1 cellular context compared by ENCODE assay signal in the genomic region with DNA sequence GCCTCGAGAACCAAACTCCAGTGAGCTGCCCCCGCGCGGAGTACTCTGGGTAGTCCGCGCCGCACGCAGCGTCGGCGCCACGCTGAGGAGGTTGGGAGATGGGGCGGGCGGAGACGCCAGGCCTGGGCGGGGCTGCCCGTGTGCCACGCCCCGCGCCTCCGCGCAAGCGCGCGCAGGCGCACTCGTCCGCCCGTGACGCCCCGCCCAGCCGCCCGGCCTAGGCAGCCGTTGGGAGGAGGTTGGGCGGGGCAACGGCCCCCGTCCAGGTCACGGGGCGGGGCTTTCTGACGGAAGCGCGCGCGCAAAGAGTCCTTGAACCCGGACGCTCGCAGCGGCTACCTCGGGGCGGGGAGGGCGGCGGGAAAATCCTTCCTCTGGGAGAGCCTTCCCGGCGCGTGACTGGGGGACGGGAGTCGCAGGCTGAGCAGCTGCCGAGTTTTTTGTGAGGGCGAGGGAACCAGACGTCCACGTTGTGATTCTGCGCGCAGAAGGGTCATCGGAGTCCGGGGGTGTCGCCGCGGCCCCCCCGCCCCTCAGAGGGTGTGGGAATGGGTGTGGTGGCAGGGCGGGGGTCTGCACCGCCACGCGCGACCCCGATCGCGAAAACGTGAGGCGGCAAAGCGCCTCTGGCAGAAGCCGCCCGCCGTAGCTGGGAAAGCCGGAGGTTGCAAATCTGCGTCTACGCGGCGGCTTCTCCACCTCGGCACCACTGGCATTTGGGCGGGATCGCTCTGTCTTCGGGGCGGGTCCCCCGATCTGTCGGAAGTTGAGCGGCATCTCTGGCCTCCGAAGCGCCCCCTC.
TF ChIP-seq lines count a peak whose summit lies in the region.

A gene with protein sequence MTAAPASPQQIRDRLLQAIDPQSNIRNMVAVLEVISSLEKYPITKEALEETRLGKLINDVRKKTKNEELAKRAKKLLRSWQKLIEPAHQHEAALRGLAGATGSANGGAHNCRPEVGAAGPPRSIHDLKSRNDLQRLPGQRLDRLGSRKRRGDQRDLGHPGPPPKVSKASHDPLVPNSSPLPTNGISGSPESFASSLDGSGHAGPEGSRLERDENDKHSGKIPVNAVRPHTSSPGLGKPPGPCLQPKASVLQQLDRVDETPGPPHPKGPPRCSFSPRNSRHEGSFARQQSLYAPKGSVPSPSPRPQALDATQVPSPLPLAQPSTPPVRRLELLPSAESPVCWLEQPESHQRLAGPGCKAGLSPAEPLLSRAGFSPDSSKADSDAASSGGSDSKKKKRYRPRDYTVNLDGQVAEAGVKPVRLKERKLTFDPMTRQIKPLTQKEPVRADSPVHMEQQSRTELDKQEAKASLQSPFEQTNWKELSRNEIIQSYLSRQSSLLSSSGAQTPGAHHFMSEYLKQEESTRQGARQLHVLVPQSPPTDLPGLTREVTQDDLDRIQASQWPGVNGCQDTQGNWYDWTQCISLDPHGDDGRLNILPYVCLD (minus strand): TSS at position 22 of the 801 bp plus-strand sequence. CDS start 261 bp downstream, outside the sequence.

TF ChIP-seq in K562, 482 proteins besides CTCF, POLR2A, EP300 and RAD21 (continued from another document and continues in another):
- TF ChIP-seq, protein P1, sequence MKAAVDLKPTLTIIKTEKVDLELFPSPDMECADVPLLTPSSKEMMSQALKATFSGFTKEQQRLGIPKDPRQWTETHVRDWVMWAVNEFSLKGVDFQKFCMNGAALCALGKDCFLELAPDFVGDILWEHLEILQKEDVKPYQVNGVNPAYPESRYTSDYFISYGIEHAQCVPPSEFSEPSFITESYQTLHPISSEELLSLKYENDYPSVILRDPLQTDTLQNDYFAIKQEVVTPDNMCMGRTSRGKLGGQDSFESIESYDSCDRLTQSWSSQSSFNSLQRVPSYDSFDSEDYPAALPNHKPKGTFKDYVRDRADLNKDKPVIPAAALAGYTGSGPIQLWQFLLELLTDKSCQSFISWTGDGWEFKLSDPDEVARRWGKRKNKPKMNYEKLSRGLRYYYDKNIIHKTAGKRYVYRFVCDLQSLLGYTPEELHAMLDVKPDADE (conservative IDR thresholded peaks at IDR 0.05; ENCODE audit: control insufficient read depth, low read depth, low read length): peak; percentile 67
- TF ChIP-seq XRCC5 (IDR thresholded peaks at IDR 0.05; ENCODE audit: low read depth, low read length): no peak
- peak; percentile 35; the same call in 1 of the 2 replicates for TF ChIP-seq ETV5 (CRISPR knock-in tag; IDR thresholded peaks at IDR 0.05; ENCODE audit: low read depth)
- TF ChIP-seq, protein P2, sequence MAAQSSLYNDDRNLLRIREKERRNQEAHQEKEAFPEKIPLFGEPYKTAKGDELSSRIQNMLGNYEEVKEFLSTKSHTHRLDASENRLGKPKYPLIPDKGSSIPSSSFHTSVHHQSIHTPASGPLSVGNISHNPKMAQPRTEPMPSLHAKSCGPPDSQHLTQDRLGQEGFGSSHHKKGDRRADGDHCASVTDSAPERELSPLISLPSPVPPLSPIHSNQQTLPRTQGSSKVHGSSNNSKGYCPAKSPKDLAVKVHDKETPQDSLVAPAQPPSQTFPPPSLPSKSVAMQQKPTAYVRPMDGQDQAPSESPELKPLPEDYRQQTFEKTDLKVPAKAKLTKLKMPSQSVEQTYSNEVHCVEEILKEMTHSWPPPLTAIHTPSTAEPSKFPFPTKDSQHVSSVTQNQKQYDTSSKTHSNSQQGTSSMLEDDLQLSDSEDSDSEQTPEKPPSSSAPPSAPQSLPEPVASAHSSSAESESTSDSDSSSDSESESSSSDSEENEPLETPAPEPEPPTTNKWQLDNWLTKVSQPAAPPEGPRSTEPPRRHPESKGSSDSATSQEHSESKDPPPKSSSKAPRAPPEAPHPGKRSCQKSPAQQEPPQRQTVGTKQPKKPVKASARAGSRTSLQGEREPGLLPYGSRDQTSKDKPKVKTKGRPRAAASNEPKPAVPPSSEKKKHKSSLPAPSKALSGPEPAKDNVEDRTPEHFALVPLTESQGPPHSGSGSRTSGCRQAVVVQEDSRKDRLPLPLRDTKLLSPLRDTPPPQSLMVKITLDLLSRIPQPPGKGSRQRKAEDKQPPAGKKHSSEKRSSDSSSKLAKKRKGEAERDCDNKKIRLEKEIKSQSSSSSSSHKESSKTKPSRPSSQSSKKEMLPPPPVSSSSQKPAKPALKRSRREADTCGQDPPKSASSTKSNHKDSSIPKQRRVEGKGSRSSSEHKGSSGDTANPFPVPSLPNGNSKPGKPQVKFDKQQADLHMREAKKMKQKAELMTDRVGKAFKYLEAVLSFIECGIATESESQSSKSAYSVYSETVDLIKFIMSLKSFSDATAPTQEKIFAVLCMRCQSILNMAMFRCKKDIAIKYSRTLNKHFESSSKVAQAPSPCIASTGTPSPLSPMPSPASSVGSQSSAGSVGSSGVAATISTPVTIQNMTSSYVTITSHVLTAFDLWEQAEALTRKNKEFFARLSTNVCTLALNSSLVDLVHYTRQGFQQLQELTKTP (IDR thresholded peaks at IDR 0.05; ENCODE audit: low read depth in 1 of 2, partially characterized antibody in 2 of 2): peak; percentile 34
- peak; percentile 83 for TF ChIP-seq CXXC5 (CRISPR knock-in tag; IDR thresholded peaks at IDR 0.05)
- no peak for TF ChIP-seq MYBL2 (IDR thresholded peaks at IDR 0.05; ENCODE audit: low read depth)
- no peak for TF ChIP-seq MYBL2 (CRISPR knock-in tag; IDR thresholded peaks at IDR 0.05; ENCODE audit: borderline replicate concordance)
- TF ChIP-seq, protein P3, sequence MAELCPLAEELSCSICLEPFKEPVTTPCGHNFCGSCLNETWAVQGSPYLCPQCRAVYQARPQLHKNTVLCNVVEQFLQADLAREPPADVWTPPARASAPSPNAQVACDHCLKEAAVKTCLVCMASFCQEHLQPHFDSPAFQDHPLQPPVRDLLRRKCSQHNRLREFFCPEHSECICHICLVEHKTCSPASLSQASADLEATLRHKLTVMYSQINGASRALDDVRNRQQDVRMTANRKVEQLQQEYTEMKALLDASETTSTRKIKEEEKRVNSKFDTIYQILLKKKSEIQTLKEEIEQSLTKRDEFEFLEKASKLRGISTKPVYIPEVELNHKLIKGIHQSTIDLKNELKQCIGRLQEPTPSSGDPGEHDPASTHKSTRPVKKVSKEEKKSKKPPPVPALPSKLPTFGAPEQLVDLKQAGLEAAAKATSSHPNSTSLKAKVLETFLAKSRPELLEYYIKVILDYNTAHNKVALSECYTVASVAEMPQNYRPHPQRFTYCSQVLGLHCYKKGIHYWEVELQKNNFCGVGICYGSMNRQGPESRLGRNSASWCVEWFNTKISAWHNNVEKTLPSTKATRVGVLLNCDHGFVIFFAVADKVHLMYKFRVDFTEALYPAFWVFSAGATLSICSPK (IDR thresholded peaks at IDR 0.05; ENCODE audit: borderline replicate concordance): no peak
- no peak for TF ChIP-seq MAFK (IDR thresholded peaks at IDR 0.05; ENCODE audit: low read length)
- no peak for TF ChIP-seq RFX1 (IDR thresholded peaks at IDR 0.05)
- TF ChIP-seq, protein P4, sequence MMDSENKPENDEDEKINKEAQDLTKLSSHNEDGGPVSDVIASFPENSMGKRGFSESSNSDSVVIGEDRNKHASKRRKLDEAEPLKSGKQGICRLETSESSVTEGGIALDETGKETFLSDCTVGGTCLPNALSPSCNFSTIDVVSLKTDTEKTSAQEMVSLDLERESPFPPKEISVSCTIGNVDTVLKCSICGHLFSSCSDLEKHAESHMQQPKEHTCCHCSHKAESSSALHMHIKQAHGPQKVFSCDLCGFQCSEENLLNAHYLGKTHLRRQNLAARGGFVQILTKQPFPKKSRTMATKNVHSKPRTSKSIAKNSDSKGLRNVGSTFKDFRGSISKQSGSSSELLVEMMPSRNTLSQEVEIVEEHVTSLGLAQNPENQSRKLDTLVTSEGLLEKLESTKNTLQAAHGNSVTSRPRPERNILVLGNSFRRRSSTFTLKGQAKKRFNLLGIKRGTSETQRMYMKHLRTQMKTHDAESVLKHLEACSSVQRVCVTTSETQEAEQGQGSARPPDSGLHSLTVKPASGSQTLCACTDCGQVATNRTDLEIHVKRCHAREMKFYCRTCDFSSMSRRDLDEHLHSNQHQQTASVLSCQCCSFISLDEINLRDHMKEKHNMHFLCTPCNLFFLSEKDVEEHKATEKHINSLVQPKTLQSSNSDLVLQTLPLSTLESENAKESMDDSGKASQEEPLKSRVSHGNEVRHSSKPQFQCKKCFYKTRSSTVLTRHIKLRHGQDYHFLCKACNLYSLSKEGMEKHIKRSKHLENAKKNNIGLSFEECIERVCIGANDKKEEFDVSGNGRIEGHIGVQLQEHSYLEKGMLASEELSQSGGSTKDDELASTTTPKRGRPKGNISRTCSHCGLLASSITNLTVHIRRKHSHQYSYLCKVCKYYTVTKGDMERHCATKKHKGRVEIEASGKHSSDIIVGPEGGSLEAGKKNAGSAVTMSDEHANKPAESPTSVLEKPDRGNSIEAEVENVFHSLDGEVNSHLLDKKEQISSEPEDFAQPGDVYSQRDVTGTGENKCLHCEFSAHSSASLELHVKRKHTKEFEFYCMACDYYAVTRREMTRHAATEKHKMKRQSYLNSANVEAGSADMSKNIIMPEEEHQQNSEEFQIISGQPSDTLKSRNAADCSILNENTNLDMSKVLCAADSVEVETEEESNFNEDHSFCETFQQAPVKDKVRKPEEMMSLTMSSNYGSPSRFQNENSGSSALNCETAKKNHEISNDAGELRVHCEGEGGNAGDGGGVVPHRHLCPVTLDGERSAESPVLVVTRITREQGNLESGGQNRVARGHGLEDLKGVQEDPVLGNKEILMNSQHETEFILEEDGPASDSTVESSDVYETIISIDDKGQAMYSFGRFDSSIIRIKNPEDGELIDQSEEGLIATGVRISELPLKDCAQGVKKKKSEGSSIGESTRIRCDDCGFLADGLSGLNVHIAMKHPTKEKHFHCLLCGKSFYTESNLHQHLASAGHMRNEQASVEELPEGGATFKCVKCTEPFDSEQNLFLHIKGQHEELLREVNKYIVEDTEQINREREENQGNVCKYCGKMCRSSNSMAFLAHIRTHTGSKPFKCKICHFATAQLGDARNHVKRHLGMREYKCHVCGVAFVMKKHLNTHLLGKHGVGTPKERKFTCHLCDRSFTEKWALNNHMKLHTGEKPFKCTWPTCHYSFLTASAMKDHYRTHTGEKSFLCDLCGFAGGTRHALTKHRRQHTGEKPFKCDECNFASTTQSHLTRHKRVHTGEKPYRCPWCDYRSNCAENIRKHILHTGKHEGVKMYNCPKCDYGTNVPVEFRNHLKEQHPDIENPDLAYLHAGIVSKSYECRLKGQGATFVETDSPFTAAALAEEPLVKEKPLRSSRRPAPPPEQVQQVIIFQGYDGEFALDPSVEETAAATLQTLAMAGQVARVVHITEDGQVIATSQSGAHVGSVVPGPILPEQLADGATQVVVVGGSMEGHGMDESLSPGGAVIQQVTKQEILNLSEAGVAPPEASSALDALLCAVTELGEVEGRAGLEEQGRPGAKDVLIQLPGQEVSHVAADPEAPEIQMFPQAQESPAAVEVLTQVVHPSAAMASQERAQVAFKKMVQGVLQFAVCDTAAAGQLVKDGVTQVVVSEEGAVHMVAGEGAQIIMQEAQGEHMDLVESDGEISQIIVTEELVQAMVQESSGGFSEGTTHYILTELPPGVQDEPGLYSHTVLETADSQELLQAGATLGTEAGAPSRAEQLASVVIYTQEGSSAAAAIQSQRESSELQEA (IDR thresholded peaks at IDR 0.05; ENCODE audit: low read depth): no peak
- no peak for TF ChIP-seq ZNF12 (CRISPR knock-in tag; IDR thresholded peaks at IDR 0.05)
- TF ChIP-seq, protein P5, sequence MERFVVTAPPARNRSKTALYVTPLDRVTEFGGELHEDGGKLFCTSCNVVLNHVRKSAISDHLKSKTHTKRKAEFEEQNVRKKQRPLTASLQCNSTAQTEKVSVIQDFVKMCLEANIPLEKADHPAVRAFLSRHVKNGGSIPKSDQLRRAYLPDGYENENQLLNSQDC (CRISPR knock-in tag; IDR thresholded peaks at IDR 0.05): no peak
- no peak for TF ChIP-seq MED1 (CRISPR knock-in tag; IDR thresholded peaks at IDR 0.05; ENCODE audit: borderline replicate concordance)
- TF ChIP-seq TAF15 (IDR thresholded peaks at IDR 0.05; ENCODE audit: low read depth, low read length): no peak
- TF ChIP-seq TAF9B (IDR thresholded peaks at IDR 0.05; ENCODE audit: partially characterized antibody): peak; percentile 41
- no peak for TF ChIP-seq HNRNPUL1 (IDR thresholded peaks at IDR 0.05; ENCODE audit: low read length)
- TF ChIP-seq CTBP1 (IDR thresholded peaks at IDR 0.05; ENCODE audit: borderline replicate concordance): peak; percentile 72
- no peak for TF ChIP-seq PHB2 (IDR thresholded peaks at IDR 0.05; ENCODE audit: low read depth)
- TF ChIP-seq, protein P6, sequence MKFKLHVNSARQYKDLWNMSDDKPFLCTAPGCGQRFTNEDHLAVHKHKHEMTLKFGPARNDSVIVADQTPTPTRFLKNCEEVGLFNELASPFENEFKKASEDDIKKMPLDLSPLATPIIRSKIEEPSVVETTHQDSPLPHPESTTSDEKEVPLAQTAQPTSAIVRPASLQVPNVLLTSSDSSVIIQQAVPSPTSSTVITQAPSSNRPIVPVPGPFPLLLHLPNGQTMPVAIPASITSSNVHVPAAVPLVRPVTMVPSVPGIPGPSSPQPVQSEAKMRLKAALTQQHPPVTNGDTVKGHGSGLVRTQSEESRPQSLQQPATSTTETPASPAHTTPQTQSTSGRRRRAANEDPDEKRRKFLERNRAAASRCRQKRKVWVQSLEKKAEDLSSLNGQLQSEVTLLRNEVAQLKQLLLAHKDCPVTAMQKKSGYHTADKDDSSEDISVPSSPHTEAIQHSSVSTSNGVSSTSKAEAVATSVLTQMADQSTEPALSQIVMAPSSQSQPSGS (CRISPR knock-in tag; IDR thresholded peaks at IDR 0.05): no peak
- no peak for TF ChIP-seq PCBP2 (IDR thresholded peaks at IDR 0.05; ENCODE audit: low read depth, low read length, poor library complexity, severe bottlenecking)
- peak; percentile 66; the same call in 1 of the 2 replicates for TF ChIP-seq E2F3 (CRISPR knock-in tag; IDR thresholded peaks at IDR 0.05)
- TF ChIP-seq, protein P7, sequence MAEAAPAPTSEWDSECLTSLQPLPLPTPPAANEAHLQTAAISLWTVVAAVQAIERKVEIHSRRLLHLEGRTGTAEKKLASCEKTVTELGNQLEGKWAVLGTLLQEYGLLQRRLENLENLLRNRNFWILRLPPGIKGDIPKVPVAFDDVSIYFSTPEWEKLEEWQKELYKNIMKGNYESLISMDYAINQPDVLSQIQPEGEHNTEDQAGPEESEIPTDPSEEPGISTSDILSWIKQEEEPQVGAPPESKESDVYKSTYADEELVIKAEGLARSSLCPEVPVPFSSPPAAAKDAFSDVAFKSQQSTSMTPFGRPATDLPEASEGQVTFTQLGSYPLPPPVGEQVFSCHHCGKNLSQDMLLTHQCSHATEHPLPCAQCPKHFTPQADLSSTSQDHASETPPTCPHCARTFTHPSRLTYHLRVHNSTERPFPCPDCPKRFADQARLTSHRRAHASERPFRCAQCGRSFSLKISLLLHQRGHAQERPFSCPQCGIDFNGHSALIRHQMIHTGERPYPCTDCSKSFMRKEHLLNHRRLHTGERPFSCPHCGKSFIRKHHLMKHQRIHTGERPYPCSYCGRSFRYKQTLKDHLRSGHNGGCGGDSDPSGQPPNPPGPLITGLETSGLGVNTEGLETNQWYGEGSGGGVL (CRISPR knock-in tag; IDR thresholded peaks at IDR 0.05): no peak
